In genomic region chr22:32528984-32529982, GRCh38 we compare ENCODE assay signal across 8 cellular contexts. TPM values are rescaled to one million over a fixed set of nuclear protein-coding genes. Genes with fewer than 3 reads are reported as not detected.
DNase-seq lines count a peak whose midpoint lies in the region; ATAC-seq and TF ChIP-seq lines count a peak whose summit lies in the region.

No MANE protein-coding gene starts in this region.

- H3K36me3 ChIP-seq in BLaER1 treated with 17β-estradiol and CSF1 and Interleukin-3, amounts not matched to agents 10 nM and 100 nM = no peaks in the 10 kb centered on the region
- H3K36me3 ChIP-seq in HEK293 (ENCODE audit: control insufficient read depth in 2 of 2, insufficient read depth in 1 of 2, low read length in 2 of 2) (no peaks in the 10 kb centered on the region), SJCRH30 (no peaks in the 10 kb centered on the region)

- ATAC-seq in GM21737 (IDR thresholded peaks at IDR 0.05; ENCODE audit: unreplicated experiment) = no peak

- H3K4me2 ChIP-seq in BLaER1 treated with 17β-estradiol and CSF1 and Interleukin-3, amounts not matched to agents 10 nM and 100 nM = peak overlapping the region in 7 of 11 experiments; percentile 11 to 38 (median 24); a peak in 8 of 22 replicates

- H3K4me3 ChIP-seq in BLaER1 treated with 17β-estradiol and CSF1 and Interleukin-3, amounts not matched to agents 10 nM and 100 nM = no peak overlapping the region
- H3K4me3 ChIP-seq in HEK293 (ENCODE audit: low read depth, low read length) (no peak overlapping the region), SJCRH30 (no peak overlapping the region)

- no peak overlapping the region for H3K27ac ChIP-seq in BLaER1 treated with 17β-estradiol and CSF1 and Interleukin-3, amounts not matched to agents 10 nM and 100 nM
- H3K27ac ChIP-seq in HEK293 (ENCODE audit: extremely low read depth, low read depth, low read length) = no peak overlapping the region
- H3K27ac ChIP-seq in SJCRH30 = no peak overlapping the region
- peak overlapping the region; percentile 95 for H3K27ac ChIP-seq in substantia nigra (ENCODE audit: low read depth, low read length, poor library complexity, severe bottlenecking)

- H4K20me1 ChIP-seq in BLaER1 treated with 17β-estradiol and CSF1 and Interleukin-3, amounts not matched to agents 10 nM and 100 nM = peaks cover 0 to 5% (median 0%) of the 10 kb centered on the region in 11 experiments; a peak in 2 of 22 replicates

- peak; percentile 86 for TF ChIP-seq CTCF in HEK293 (tag by site-specific recombination; IDR thresholded peaks at IDR 0.05)

- H3K9me3 ChIP-seq in BLaER1 treated with 17β-estradiol and CSF1 and Interleukin-3, amounts not matched to agents 10 nM and 100 nM (replicated peaks in 1 of 11) = no peaks in the 10 kb centered on the region; a peak in 2 of 22 replicates
- H3K9me3 ChIP-seq in HEK293 (ENCODE audit: control insufficient read depth, insufficient read depth, low read depth, low read length) = no peaks in the 10 kb centered on the region
- no peaks in the 10 kb centered on the region for H3K9me3 ChIP-seq in SJCRH30 (replicated peaks)

- CTCF ChIA-PET in HEK293 (lab: Yijun Ruan, JAX) = interaction anchor here (0.6 to 9.7 kb wide), 51 partner anchors 8 to 680 kb away, joined by 3 to 238 read pairs (median 4); partner anchors contain the start of gene TIMP3

- DNase-seq in SJCRH30 = peak; percentile 80 to 90
- DNase-seq in activated naive CD4-positive, alpha-beta T cell treated with Interleukin-2 at 50 U/mL for 16 hours = peak; percentile 59
- peak; percentile 51 for DNase-seq in germinal center (ENCODE audit: low spot score)
- peak; percentile 69 for DNase-seq in occipital lobe (lab: John Stamatoyannopoulos, UW)
- DNase-seq in substantia nigra (lab: John Stamatoyannopoulos, UW) = peak; percentile 33 to 89 (median 73)

- no peak overlapping the region for H3K9ac ChIP-seq in BLaER1 treated with 17β-estradiol and CSF1 and Interleukin-3, amounts not matched to agents 10 nM and 100 nM

- H3K4me1 ChIP-seq in BLaER1 treated with 17β-estradiol and CSF1 and Interleukin-3, amounts not matched to agents 10 nM and 100 nM = peaks cover 0 to 33% (median 10%) of the 10 kb centered on the region in 10 experiments; a peak in 12 of 20 replicates
- peaks cover 5% of the 10 kb centered on the region for H3K4me1 ChIP-seq in HEK293 (ENCODE audit: control insufficient read depth, insufficient read depth, low read length)
- peaks cover 32% of the 10 kb centered on the region for H3K4me1 ChIP-seq in SJCRH30

- H3K27me3 ChIP-seq in BLaER1 treated with 17β-estradiol and CSF1 and Interleukin-3, amounts not matched to agents 10 nM and 100 nM = no peaks in the 10 kb centered on the region
- no peaks in the 10 kb centered on the region for H3K27me3 ChIP-seq in SJCRH30

- POLR2A ChIA-PET in HEK293 (lab: Yijun Ruan, JAX) = interaction anchor here (1.6 to 1.7 kb wide), 2 partner anchors 267 to 472 kb away, joined by 4 to 7 read pairs; no protein-coding TSS in a partner anchor

TF ChIP-seq in HEK293, 187 proteins besides CTCF, POLR2A, EP300 and RAD21:
- peak; percentile 70 for TF ChIP-seq PRDM10 (tag by site-specific recombination; IDR thresholded peaks at IDR 0.05)
- TF ChIP-seq ZNF112 (tag by site-specific recombination; IDR thresholded peaks at IDR 0.05) = no peak
- TF ChIP-seq PATZ1 (tag by site-specific recombination; IDR thresholded peaks at IDR 0.05) = peak; percentile 62
- no peak for TF ChIP-seq ZNF658 (tag by site-specific recombination; IDR thresholded peaks at IDR 0.05)
- peak; percentile 84 for TF ChIP-seq ZNF654 (tag by site-specific recombination; IDR thresholded peaks at IDR 0.05; ENCODE audit: low read depth)
- peak; percentile 66 for TF ChIP-seq ZFHX2 (tag by site-specific recombination; conservative IDR thresholded peaks at IDR 0.05)
- TF ChIP-seq ZBTB48 (tag by site-specific recombination; IDR thresholded peaks at IDR 0.05) = peak; percentile 69
- TF ChIP-seq TRIM28 (IDR thresholded peaks at IDR 0.05; ENCODE audit: borderline replicate concordance, low read length) = no peak
- peak; percentile 55 for TF ChIP-seq EGR2 (tag by site-specific recombination; IDR thresholded peaks at IDR 0.05; ENCODE audit: low read depth)
- no peak for TF ChIP-seq ZNF266 (tag by site-specific recombination; IDR thresholded peaks at IDR 0.05; ENCODE audit: low read depth)
- peak; percentile 21; the same call in 1 of the 2 replicates for TF ChIP-seq GLIS1 (tag by site-specific recombination; IDR thresholded peaks at IDR 0.05)
- 0 out of 2 replicates have a peak, but pooled peaks have one; percentile 47 for TF ChIP-seq ZNF660 (tag by site-specific recombination; IDR thresholded peaks at IDR 0.05)
- 0 out of 2 replicates have a peak, but pooled peaks have one; percentile 27 for TF ChIP-seq ZNF341 (tag by site-specific recombination; IDR thresholded peaks at IDR 0.05; ENCODE audit: low read depth)

RNA-seq across cellular contexts. Expression of gene FBXO7, which starts 54.7 kb away (rescaled TPM):
- total RNA-seq in SJCRH30 (2014; rRNA removed; shearing (Covaris generic)) = 78.4 and 82.4 TPM in 2 replicates
- 57.7 TPM for total RNA-seq in occipital lobe
